Comparison of ENCODE assay signal across 9 cellular contexts in the genomic region with DNA sequence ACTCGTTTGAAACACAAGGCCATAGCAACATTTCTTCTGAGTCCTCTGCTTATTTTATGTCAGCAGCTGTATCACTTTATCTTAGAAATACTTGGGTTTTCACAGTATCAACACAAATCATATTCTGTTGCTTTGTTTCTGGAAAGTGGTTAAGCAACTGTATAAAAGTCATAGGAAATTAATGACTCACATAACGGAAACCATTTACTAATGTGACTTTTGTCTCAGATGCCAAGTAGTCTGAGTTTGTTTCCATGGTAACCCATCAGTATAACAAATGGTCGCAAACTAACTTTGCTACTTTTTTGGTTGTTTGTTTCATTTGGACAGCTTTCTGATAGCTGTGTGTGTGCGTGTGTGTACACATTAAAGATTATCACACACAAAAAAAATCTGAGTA. TPM values are rescaled to one million over a fixed set of nuclear protein-coding genes. Genes with fewer than 3 reads are reported as not detected.
DNase-seq lines count a peak whose midpoint lies in the region; ATAC-seq and TF ChIP-seq lines count a peak whose summit lies in the region.
"Had no signal": no experiment of that assay in that cellular context is flagged by ENCODE, and none has a peak within 500 bp of the region (broad histone marks: within the 10 kb centered on the region; RNA-seq: fewer than 3 reads in every experiment).

No MANE protein-coding gene starts in this region.

- no peak for TF ChIP-seq POLR2A in suprapubic skin (IDR thresholded peaks at IDR 0.05)

- DNase-seq in activated CD4-positive, alpha-beta T cell treated with anti-CD3 and anti-CD28 coated beads, Interleukin-2, amount 10 ng/mL, durations not matched to agents 24 days and 14 days: peak; percentile 71
- DNase-seq in activated CD4-positive, alpha-beta T cell treated with anti-CD3 and anti-CD28 coated beads, Interleukin-2, amount 50 U/mL, for 48 hours: no peak
- DNase-seq in activated T-helper 2 cell treated with anti-CD3 and anti-CD28 coated beads, Interferon-gamma antibody, Interleukin-2, Interleukin-4, amounts not matched to agents 10 μg/mL and 5 μg/mL and 100 μg/mL, durations not matched to agents 14 hours and 24 hours and 36 hours (ENCODE audit: low spot score): peak; percentile 15
- no peak for DNase-seq in right cardiac atrium
- DNase-seq in suprapubic skin (ENCODE audit: low spot score in 2 of 2): no peak
- no peak for DNase-seq in OCI-LY7 (ENCODE audit: low spot score)
- no peak for DNase-seq in NCI-H526 treated with DMSO at 0.1 percent for 48 hours (lab: John Stamatoyannopoulos, UW)
- no peak for DNase-seq in NCI-H1436 treated with DMSO at 0.1 percent for 48 hours (lab: John Stamatoyannopoulos, UW)
- DNase-seq: DMS53 had no signal

- H3K4me3 ChIP-seq in right cardiac atrium (ENCODE audit: low read length): no peak overlapping the region
- no peak overlapping the region for H3K4me3 ChIP-seq in suprapubic skin
- H3K4me3 ChIP-seq in OCI-LY7 (ENCODE audit: low read depth, low read length, poor library complexity, severe bottlenecking): no peak overlapping the region

- H3K36me3 Mint-ChIP-seq in activated CD4-positive, alpha-beta T cell treated with anti-CD3 and anti-CD28 coated beads, Interleukin-2, amount 10 ng/mL, durations not matched to agents 24 days and 14 days (ENCODE audit: low read depth): peaks cover 5% of the 10 kb centered on the region
- H3K36me3 Mint-ChIP-seq in activated T-helper 2 cell treated with anti-CD3 and anti-CD28 coated beads, Interferon-gamma antibody, Interleukin-2, Interleukin-4, amounts not matched to agents 10 μg/mL and 5 μg/mL and 100 μg/mL, durations not matched to agents 14 hours and 24 hours and 36 hours (ENCODE audit: low read depth): peaks cover 33% of the 10 kb centered on the region

- CTCF ChIA-PET in OCI-LY7 (lab: Charles Lee; ENCODE audit: unreplicated experiment): no interaction called here

- H3K36me3 ChIP-seq in suprapubic skin: no peaks in the 10 kb centered on the region
- no peaks in the 10 kb centered on the region for H3K36me3 ChIP-seq in OCI-LY7 (ENCODE audit: insufficient read depth, low read length)

- BruUV-seq in OCI-LY7 (replicated peaks; lab: Mats Ljungman, UMichigan): no TSS peak

- 23% methylated on average over 4 of the region's 4 CpGs for WGBS in right cardiac atrium
- WGBS in suprapubic skin: 31% methylated on average over 4 of the region's 4 CpGs

- no peaks in the 10 kb centered on the region for H3K9me2 ChIP-seq in OCI-LY7 (ENCODE audit: insufficient read depth, low read length)

- H2AFZ ChIP-seq in OCI-LY7 (ENCODE audit: low read length): no peak overlapping the region

- H4K20me1 ChIP-seq in OCI-LY7 (ENCODE audit: insufficient read depth, low read length): 0 out of 2 replicates have a peak, but pooled peaks cover 6% of the 10 kb centered on the region

- no peaks in the 10 kb centered on the region for H3K9me3 Mint-ChIP-seq in activated CD4-positive, alpha-beta T cell treated with anti-CD3 and anti-CD28 coated beads, Interleukin-2, amount 10 ng/mL, durations not matched to agents 24 days and 14 days
- no peaks in the 10 kb centered on the region for H3K9me3 Mint-ChIP-seq in activated T-helper 2 cell treated with anti-CD3 and anti-CD28 coated beads, Interferon-gamma antibody, Interleukin-2, Interleukin-4, amounts not matched to agents 10 μg/mL and 5 μg/mL and 100 μg/mL, durations not matched to agents 14 hours and 24 hours and 36 hours

- H3K27ac ChIP-seq in right cardiac atrium (ENCODE audit: low read length): no peak overlapping the region
- H3K27ac ChIP-seq in suprapubic skin: peak overlapping the region; percentile 77
- H3K27ac ChIP-seq in OCI-LY7 (ENCODE audit: low read depth, low read length, poor library complexity, severe bottlenecking): no peak overlapping the region

- ATAC-seq in right cardiac atrium: peak; percentile 80 to 89

- POLR2A ChIA-PET in OCI-LY7 (lab: Charles Lee): interaction anchor here (0.5 kb wide), 1 partner anchor 103 kb away, joined by 4 read pairs; no protein-coding TSS in a partner anchor

- H3K27me3 ChIP-seq in right cardiac atrium (ENCODE audit: control insufficient read depth, insufficient read depth): no peaks in the 10 kb centered on the region
- H3K27me3 ChIP-seq in suprapubic skin: no peaks in the 10 kb centered on the region

- H3K27ac Mint-ChIP-seq in activated CD4-positive, alpha-beta T cell treated with anti-CD3 and anti-CD28 coated beads, Interleukin-2, amount 10 ng/mL, durations not matched to agents 24 days and 14 days: peak overlapping the region; percentile 43
- H3K27ac Mint-ChIP-seq in activated T-helper 2 cell treated with anti-CD3 and anti-CD28 coated beads, Interferon-gamma antibody, Interleukin-2, Interleukin-4, amounts not matched to agents 10 μg/mL and 5 μg/mL and 100 μg/mL, durations not matched to agents 14 hours and 24 hours and 36 hours: peak overlapping the region; percentile 14

- TF ChIP-seq EP300 in suprapubic skin (IDR thresholded peaks at IDR 0.05): no peak

- H3K79me2 ChIP-seq in OCI-LY7 (ENCODE audit: insufficient read depth, low read depth, low read length): no peaks in the 10 kb centered on the region

- H3K4me1 Mint-ChIP-seq in activated CD4-positive, alpha-beta T cell treated with anti-CD3 and anti-CD28 coated beads, Interleukin-2, amount 10 ng/mL, durations not matched to agents 24 days and 14 days: peaks cover 19% of the 10 kb centered on the region
- peaks cover 60% of the 10 kb centered on the region for H3K4me1 Mint-ChIP-seq in activated T-helper 2 cell treated with anti-CD3 and anti-CD28 coated beads, Interferon-gamma antibody, Interleukin-2, Interleukin-4, amounts not matched to agents 10 μg/mL and 5 μg/mL and 100 μg/mL, durations not matched to agents 14 hours and 24 hours and 36 hours (ENCODE audit: low read depth)

- H3K27me3 Mint-ChIP-seq in activated CD4-positive, alpha-beta T cell treated with anti-CD3 and anti-CD28 coated beads, Interleukin-2, amount 10 ng/mL, durations not matched to agents 24 days and 14 days: no peaks in the 10 kb centered on the region
- H3K27me3 Mint-ChIP-seq in activated T-helper 2 cell treated with anti-CD3 and anti-CD28 coated beads, Interferon-gamma antibody, Interleukin-2, Interleukin-4, amounts not matched to agents 10 μg/mL and 5 μg/mL and 100 μg/mL, durations not matched to agents 14 hours and 24 hours and 36 hours (ENCODE audit: low read depth): no peaks in the 10 kb centered on the region

- H3K4me3 Mint-ChIP-seq in activated CD4-positive, alpha-beta T cell treated with anti-CD3 and anti-CD28 coated beads, Interleukin-2, amount 10 ng/mL, durations not matched to agents 24 days and 14 days: no peak overlapping the region
- H3K4me3 Mint-ChIP-seq in activated T-helper 2 cell treated with anti-CD3 and anti-CD28 coated beads, Interferon-gamma antibody, Interleukin-2, Interleukin-4, amounts not matched to agents 10 μg/mL and 5 μg/mL and 100 μg/mL, durations not matched to agents 14 hours and 24 hours and 36 hours (ENCODE audit: low read depth): no peak overlapping the region

- H3K4me2 ChIP-seq in OCI-LY7 (ENCODE audit: low read length): no peak overlapping the region

- intact Hi-C loops in activated CD4-positive, alpha-beta T cell treated with anti-CD3 and anti-CD28 coated beads, Interleukin-2, amount 10 ng/mL, durations not matched to agents 24 days and 14 days (cut with micrococcal nuclease): loop anchor here (1.0 kb wide), 2 partner anchors 19 to 52 kb away; no protein-coding TSS in a partner anchor
- intact Hi-C loops in activated T-helper 2 cell treated with anti-CD3 and anti-CD28 coated beads, Interferon-gamma antibody, Interleukin-2, Interleukin-4, amounts not matched to agents 10 μg/mL and 5 μg/mL and 100 μg/mL, durations not matched to agents 14 hours and 24 hours and 36 hours (cut with micrococcal nuclease): loop anchor here (1.0 to 5.0 kb wide), 5 partner anchors 20 to 656 kb away; no protein-coding TSS in a partner anchor
- intact Hi-C loops in right cardiac atrium (cut with DNase I) (no loop called here), OCI-LY7 (cut with micrococcal nuclease; ENCODE audit: unreplicated experiment) (no loop called here)

- H3K4me1 ChIP-seq in right cardiac atrium (ENCODE audit: control insufficient read depth, insufficient read depth, low read length) (peaks cover 7% of the 10 kb centered on the region), suprapubic skin (peaks cover 41% of the 10 kb centered on the region), OCI-LY7 (ENCODE audit: insufficient read depth, low read length, poor library complexity, severe bottlenecking) (no peaks in the 10 kb centered on the region)

- no peaks in the 10 kb centered on the region for H3K9me3 ChIP-seq in right cardiac atrium (ENCODE audit: control insufficient read depth, low read length)
- no peaks in the 10 kb centered on the region for H3K9me3 ChIP-seq in suprapubic skin
- no peaks in the 10 kb centered on the region for H3K9me3 ChIP-seq in OCI-LY7 (ENCODE audit: low read length)

- TF ChIP-seq CTCF in suprapubic skin (IDR thresholded peaks at IDR 0.05): no peak
- no peak for TF ChIP-seq CTCF in OCI-LY7 (conservative IDR thresholded peaks at IDR 0.05; ENCODE audit: low read length)

RNA-seq across cellular contexts. Expression of gene EEIG2, which starts 31.0 kb away (rescaled TPM):
- total RNA-seq in activated CD4-positive, alpha-beta T cell treated with anti-CD3 and anti-CD28 coated beads, Interleukin-2, amount 10 ng/mL, durations not matched to agents 24 days and 14 days: 13.4 and 14.0 TPM in 2 replicates
- total RNA-seq in activated T-helper 2 cell treated with anti-CD3 and anti-CD28 coated beads, Interferon-gamma antibody, Interleukin-2, Interleukin-4, amounts not matched to agents 10 μg/mL and 5 μg/mL and 100 μg/mL, durations not matched to agents 14 hours and 24 hours and 36 hours: 25.4 and 26.4 TPM in 2 replicates
- total RNA-seq in right cardiac atrium (1 to 10 TPM; 5.0 to 9.8 (median 7.2) TPM), suprapubic skin (1 to 10 TPM; 5.8 to 6.8 (median 6.4) TPM), OCI-LY7 (2022) (23.1 and 27.1 TPM in 2 replicates)
- polyA plus RNA-seq in right cardiac atrium: 2.1 TPM
- 21.3 and 24.7 TPM in 2 replicates for total RNA-seq in OCI-LY7 (2014; rRNA removed; shearing (Covaris generic))

Comparison
In these comparisons a context has a peak if more than half of its experiments do, and no peak if none do; other contexts are left out.
1. DNase-seq: peak in activated CD4-positive, alpha-beta T cell treated with anti-CD3 and anti-CD28 coated beads, Interleukin-2, amount 10 ng/mL, durations not matched to agents 24 days and 14 days (single experiment) and activated T-helper 2 cell treated with anti-CD3 and anti-CD28 coated beads, Interferon-gamma antibody, Interleukin-2, Interleukin-4, amounts not matched to agents 10 μg/mL and 5 μg/mL and 100 μg/mL, durations not matched to agents 14 hours and 24 hours and 36 hours (single experiment); none in activated CD4-positive, alpha-beta T cell treated with anti-CD3 and anti-CD28 coated beads, Interleukin-2, amount 50 U/mL, for 48 hours (0 of 2), right cardiac atrium (0 of 3), suprapubic skin (0 of 2), OCI-LY7 (single experiment), NCI-H526 treated with DMSO at 0.1 percent for 48 hours (single experiment) and NCI-H1436 treated with DMSO at 0.1 percent for 48 hours (single experiment).
2. intact Hi-C loops: an anchor here in activated CD4-positive, alpha-beta T cell treated with anti-CD3 and anti-CD28 coated beads, Interleukin-2, amount 10 ng/mL, durations not matched to agents 24 days and 14 days (1.0 kb wide) and activated T-helper 2 cell treated with anti-CD3 and anti-CD28 coated beads, Interferon-gamma antibody, Interleukin-2, Interleukin-4, amounts not matched to agents 10 μg/mL and 5 μg/mL and 100 μg/mL, durations not matched to agents 14 hours and 24 hours and 36 hours (1.0 to 5.0 kb wide); none called in right cardiac atrium and OCI-LY7.